9 cellular contexts compared by ENCODE assay signal in the genomic region with DNA sequence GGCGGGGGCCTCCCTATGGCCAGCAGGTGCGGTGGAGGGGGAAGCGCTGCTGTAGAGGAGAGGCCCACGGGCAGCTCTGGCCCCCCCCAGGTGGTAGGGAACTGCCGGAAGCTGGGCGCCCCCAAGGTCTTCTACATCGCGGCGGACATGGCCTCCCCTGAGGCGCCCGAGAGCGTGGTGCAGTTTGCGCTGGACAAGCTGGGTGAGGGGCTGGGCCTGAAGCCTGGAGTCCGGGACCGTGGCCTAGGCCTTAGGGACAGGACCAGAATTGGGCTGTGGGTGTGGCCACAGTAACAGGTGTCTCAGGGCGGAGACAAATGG. TPM values are rescaled to one million over a fixed set of nuclear protein-coding genes. Genes with fewer than 3 reads are reported as not detected.
DNase-seq lines count a peak whose midpoint lies in the region; ATAC-seq and TF ChIP-seq lines count a peak whose summit lies in the region.
"Had no signal": no experiment of that assay in that cellular context is flagged by ENCODE, and none has a peak within 500 bp of the region (broad histone marks: within the 10 kb centered on the region; RNA-seq: fewer than 3 reads in every experiment).

No MANE protein-coding gene starts in this region.

- ATAC-seq in memory B cell (ENCODE audit: low read depth) (no peak), upper lobe of right lung (no peak)

- no peaks in the 10 kb centered on the region for H3K27me3 Mint-ChIP-seq in activated naive CD4-positive, alpha-beta T cell treated with anti-CD3 and anti-CD28 coated beads, Interleukin-2, amount 50 U/mL, for 24 hours
- no peaks in the 10 kb centered on the region for H3K27me3 Mint-ChIP-seq in memory B cell

- peaks cover 4% of the 10 kb centered on the region for H3K4me1 ChIP-seq in upper lobe of right lung

- no peaks in the 10 kb centered on the region for H3K9me3 Mint-ChIP-seq in activated naive CD4-positive, alpha-beta T cell treated with anti-CD3 and anti-CD28 coated beads, Interleukin-2, amount 50 U/mL, for 24 hours
- peaks cover 3% of the 10 kb centered on the region for H3K9me3 Mint-ChIP-seq in memory B cell

- intact Hi-C loops in upper lobe of right lung (cut with DNase I) = no loop called here

- TF ChIP-seq CTCF in astrocyte of the spinal cord (IDR thresholded peaks at IDR 0.05; ENCODE audit: low read depth, low read length) = no peak
- TF ChIP-seq CTCF in upper lobe of right lung (IDR thresholded peaks at IDR 0.05) = no peak

- peak overlapping the region; percentile 41 for H3K4me3 ChIP-seq in astrocyte of the spinal cord (ENCODE audit: low read depth, low read length)
- H3K4me3 ChIP-seq in upper lobe of right lung = peak overlapping the region; percentile 65

- H3K36me3 Mint-ChIP-seq in activated naive CD4-positive, alpha-beta T cell treated with anti-CD3 and anti-CD28 coated beads, Interleukin-2, amount 50 U/mL, for 24 hours = peaks cover 8% of the 10 kb centered on the region
- peaks cover 4% of the 10 kb centered on the region for H3K36me3 Mint-ChIP-seq in memory B cell

- no peaks in the 10 kb centered on the region for H3K27me3 ChIP-seq in upper lobe of right lung

- no peak for DNase-seq in activated naive CD4-positive, alpha-beta T cell treated with Interleukin-2 at 50 U/mL for 16 hours
- DNase-seq in astrocyte of the spinal cord (ENCODE audit: low read depth, low spot score) (no peak), memory B cell (ENCODE audit: low spot score in 2 of 2) (no peak), upper lobe of right lung (no peak), NCI-H2107 treated with DMSO at 0.1 percent for 48 hours (lab: John Stamatoyannopoulos, UW; ENCODE audit: unreplicated experiment) (no peak), NCI-H69 (lab: John Stamatoyannopoulos, UW) (no peak)
- no peak for DNase-seq in activated CD4-positive, CD25-positive, alpha-beta regulatory T cell treated with anti-CD3 and anti-CD28 coated beads, Interleukin-2, amount 50 U/mL, for 72 hours

- peaks cover 26% of the 10 kb centered on the region for H3K4me1 Mint-ChIP-seq in activated naive CD4-positive, alpha-beta T cell treated with anti-CD3 and anti-CD28 coated beads, Interleukin-2, amount 50 U/mL, for 24 hours
- H3K4me1 Mint-ChIP-seq in memory B cell = peaks cover 30% of the 10 kb centered on the region

- in situ Hi-C loops in astrocyte of the spinal cord (cut with HindIII; ENCODE audit: low sequenced_read_pairs) = no loop called here

- H3K27ac ChIP-seq in upper lobe of right lung = peak overlapping the region; percentile 70

- peak overlapping the region; percentile 84 for H3K4me3 Mint-ChIP-seq in activated naive CD4-positive, alpha-beta T cell treated with anti-CD3 and anti-CD28 coated beads, Interleukin-2, amount 50 U/mL, for 24 hours
- H3K4me3 Mint-ChIP-seq in memory B cell = peak overlapping the region; percentile 84

- H3K9me3 ChIP-seq in upper lobe of right lung = no peaks in the 10 kb centered on the region

- H3K27ac Mint-ChIP-seq in activated naive CD4-positive, alpha-beta T cell treated with anti-CD3 and anti-CD28 coated beads, Interleukin-2, amount 50 U/mL, for 24 hours = no peak overlapping the region
- peak overlapping the region; percentile 83 for H3K27ac Mint-ChIP-seq in memory B cell

- H3K36me3 ChIP-seq in upper lobe of right lung = no peaks in the 10 kb centered on the region

RNA-seq across cellular contexts. Expression of gene RPL36, which starts 3.8 kb away (rescaled TPM):
- total RNA-seq in upper lobe of right lung = 564 TPM

RNA-seq across cellular contexts. Expression of gene HSD11B1L, which starts 5.5 kb away (rescaled TPM):
- total RNA-seq in upper lobe of right lung = 6.6 TPM

RNA-seq across cellular contexts. Expression of gene MICOS13, which starts 6.0 kb away (rescaled TPM):
- total RNA-seq in upper lobe of right lung = 48.3 TPM

RNA-seq across cellular contexts. Expression of gene LONP1, which starts 33.7 kb away (rescaled TPM):
- 79.1 TPM for total RNA-seq in upper lobe of right lung

RNA-seq across cellular contexts. Expression of gene CATSPERD, which starts 34.2 kb away (rescaled TPM):
- total RNA-seq in upper lobe of right lung = not detected
- total RNA-seq: Daoy had no signal
